1 cellular context compared by ENCODE assay signal in genomic region chr11:121406291-121406690, GRCh38.
TF ChIP-seq lines count a peak whose summit lies in the region.

No MANE protein-coding gene starts in this region.

TF ChIP-seq in GM23338, 12 proteins besides CTCF, POLR2A, EP300 and RAD21:
- TF ChIP-seq ZNF462 (CRISPR knock-in tag; IDR thresholded peaks at IDR 0.05) (peak; percentile 98), STAT1 (IDR thresholded peaks at IDR 0.05; ENCODE audit: unreplicated experiment) (no peak), NANOG (IDR thresholded peaks at IDR 0.05; ENCODE audit: borderline replicate concordance) (peak; percentile 96)
